In genomic region chr13:33052446-33052845, GRCh38 we compare ENCODE assay signal across 3 cellular contexts.
TF ChIP-seq lines count a peak whose summit lies in the region.

No MANE protein-coding gene starts in this region.

TF ChIP-seq in SK-N-SH treated with all-trans-retinoic acid at 6 μM for 48 hours, 23 proteins besides CTCF, POLR2A, EP300 and RAD21 (continues in another document):
- TF ChIP-seq ARNTL (CRISPR knock-in tag; IDR thresholded peaks at IDR 0.05; ENCODE audit: borderline replicate concordance, low read depth) (no peak), CSRNP3 (CRISPR knock-in tag; IDR thresholded peaks at IDR 0.05) (no peak), CSDC2 (CRISPR knock-in tag; IDR thresholded peaks at IDR 0.05) (no peak), BACH2 (CRISPR knock-in tag; IDR thresholded peaks at IDR 0.05; ENCODE audit: borderline replicate concordance) (no peak), SNAI2 (CRISPR knock-in tag; IDR thresholded peaks at IDR 0.05) (no peak), PATZ1 (CRISPR knock-in tag; IDR thresholded peaks at IDR 0.05; ENCODE audit: borderline replicate concordance) (no peak), GLIS3 (CRISPR knock-in tag; IDR thresholded peaks at IDR 0.05) (no peak), TSHZ2 (CRISPR knock-in tag; IDR thresholded peaks at IDR 0.05) (no peak), ISL1 (CRISPR knock-in tag; IDR thresholded peaks at IDR 0.05) (no peak), ZFP3 (CRISPR knock-in tag; IDR thresholded peaks at IDR 0.05) (no peak), OSR1 (CRISPR knock-in tag; IDR thresholded peaks at IDR 0.05) (no peak), ESRRG (CRISPR knock-in tag; IDR thresholded peaks at IDR 0.05) (no peak), TCF4 (CRISPR knock-in tag; IDR thresholded peaks at IDR 0.05; ENCODE audit: borderline replicate concordance) (no peak), PPARA (CRISPR knock-in tag; IDR thresholded peaks at IDR 0.05; ENCODE audit: borderline replicate concordance) (no peak), ZNF8 (CRISPR knock-in tag; IDR thresholded peaks at IDR 0.05) (no peak)

TF ChIP-seq in SK-N-SH, 30 proteins besides CTCF, POLR2A, EP300 and RAD21:
- TF ChIP-seq USF2 (IDR thresholded peaks at IDR 0.05; ENCODE audit: borderline replicate concordance, low read depth, low read length) (no peak), MAX (IDR thresholded peaks at IDR 0.05; ENCODE audit: low read depth) (no peak), YY1 (IDR thresholded peaks at IDR 0.05; ENCODE audit: low read depth) (no peak), RXRA (IDR thresholded peaks at IDR 0.05; ENCODE audit: borderline replicate concordance, low read depth) (no peak), TCF12 (IDR thresholded peaks at IDR 0.05) (no peak), TAF1 (IDR thresholded peaks at IDR 0.05; ENCODE audit: borderline replicate concordance, low read depth, low read length) (no peak), FOXJ3 (CRISPR knock-in tag; IDR thresholded peaks at IDR 0.05) (no peak), GABPA (IDR thresholded peaks at IDR 0.05; ENCODE audit: low read depth) (no peak), USF1 (IDR thresholded peaks at IDR 0.05; ENCODE audit: borderline replicate concordance, low read depth) (no peak), RFX5 (IDR thresholded peaks at IDR 0.05; ENCODE audit: low read length) (no peak), FOXM1 (IDR thresholded peaks at IDR 0.05; ENCODE audit: low read depth) (no peak), GATA2 (CRISPR knock-in tag; IDR thresholded peaks at IDR 0.05) (no peak), PBX3 (IDR thresholded peaks at IDR 0.05) (no peak), MXI1 (IDR thresholded peaks at IDR 0.05; ENCODE audit: low read depth, low read length) (no peak), SMC3 (IDR thresholded peaks at IDR 0.05; ENCODE audit: low read depth, low read length) (no peak)

TF ChIP-seq in GM12878, 131 proteins besides CTCF, POLR2A, EP300 and RAD21:
- TF ChIP-seq ZNF274 (IDR thresholded peaks at IDR 0.05; ENCODE audit: insufficient read depth, insufficient read length) (no peak), EZH2 (IDR thresholded peaks at IDR 0.05; ENCODE audit: borderline replicate concordance, control insufficient read depth, low read depth, low read length) (no peak), GATAD2B (conservative IDR thresholded peaks at IDR 0.05; ENCODE audit: low read depth) (no peak), ZSCAN29 (IDR thresholded peaks at IDR 0.05) (no peak)
